Comparison of ENCODE assay signal across 25 cellular contexts in genomic region chr21:27292229-27292628, GRCh38.
A peak's percentile ranks its signal among the peaks of the same experiment; 100 is the strongest.
DNase-seq lines count a peak whose midpoint lies in the region; ATAC-seq and TF ChIP-seq lines count a peak whose summit lies in the region.
"Had no signal": no experiment of that assay in that cellular context is flagged by ENCODE, and none has a peak within 500 bp of the region (broad histone marks: within the 10 kb centered on the region; RNA-seq: fewer than 3 reads in every experiment).

No MANE protein-coding gene starts in this region.

- H3K27ac Mint-ChIP-seq in CD4-positive, alpha-beta T cell = no peak overlapping the region
- H3K27ac Mint-ChIP-seq: CD4-positive, alpha-beta memory T cell had no signal

- H4K20me1 ChIP-seq in IMR-90 (ENCODE audit: insufficient read depth, low read length) (no peaks in the 10 kb centered on the region), SK-N-SH (ENCODE audit: insufficient read depth) (no peaks in the 10 kb centered on the region)
- H4K20me1 ChIP-seq: BLaER1 treated with 17β-estradiol and CSF1 and Interleukin-3, amounts not matched to agents 10 nM and 100 nM had no signal

- no peak for TF ChIP-seq CTCF in IMR-90 (conservative IDR thresholded peaks at IDR 0.05; ENCODE audit: low read depth, low read length)
- no peak for TF ChIP-seq CTCF in SK-N-SH (IDR thresholded peaks at IDR 0.05)
- no peak for TF ChIP-seq CTCF in mucosa of descending colon (IDR thresholded peaks at IDR 0.05)
- TF ChIP-seq CTCF in CD4-positive, alpha-beta T cell (IDR thresholded peaks at IDR 0.05) = no peak
- no peak for TF ChIP-seq CTCF in adrenal gland (IDR thresholded peaks at IDR 0.05)

- H2AFZ ChIP-seq in ACC112 (ENCODE audit: low read length, unreplicated experiment) (peak overlapping the region; percentile 21), IMR-90 (replicated peaks; ENCODE audit: low read length, poor library complexity) (no peak overlapping the region), SK-N-SH (ENCODE audit: low read depth) (peak overlapping the region; percentile 33; the same call in 1 of the 2 replicates)

- no peak overlapping the region for H2AK9ac ChIP-seq in IMR-90 (replicated peaks; ENCODE audit: low read depth, low read length, poor library complexity)

- no peaks in the 10 kb centered on the region for H3K4me1 Mint-ChIP-seq in CD4-positive, alpha-beta T cell (ENCODE audit: low read depth)
- H3K4me1 Mint-ChIP-seq: CD4-positive, alpha-beta memory T cell had no signal

- POLR2A ChIA-PET in IMR-90 (lab: Charles Lee; ENCODE audit: unreplicated experiment) = no interaction called here
- POLR2A ChIA-PET in SK-N-SH (lab: Yijun Ruan, JAX) = no interaction called here
- POLR2A ChIA-PET in CD4-positive, alpha-beta T cell (lab: Charles Lee) = no interaction called here

- H3K4me3 Mint-ChIP-seq in CD4-positive, alpha-beta T cell = no peak overlapping the region
- H3K4me3 Mint-ChIP-seq: CD4-positive, alpha-beta memory T cell had no signal

- H4K8ac ChIP-seq in IMR-90 (ENCODE audit: low read depth in 2 of 2, low read length in 2 of 2) = no peak overlapping the region; a peak in 1 of 4 replicates

- H3K9me1 ChIP-seq in IMR-90 (ENCODE audit: insufficient read depth, low read length) = no peaks in the 10 kb centered on the region

- no peak overlapping the region for H3K23ac ChIP-seq in IMR-90 (ENCODE audit: low read depth, low read length)

- peak overlapping the region; percentile 42; the same call in 1 of the 2 replicates for H2BK120ac ChIP-seq in IMR-90 (ENCODE audit: low read depth, low read length)

- H3K79me1 ChIP-seq in IMR-90 (ENCODE audit: low read depth in 1 of 2, low read length in 2 of 2) = no peaks in the 10 kb centered on the region

- no peaks in the 10 kb centered on the region for H3K9me3 ChIP-seq in IMR-90 (ENCODE audit: control insufficient read depth, insufficient read depth, low read length)
- no peaks in the 10 kb centered on the region; the same call in 1 of the 2 replicates for H3K9me3 ChIP-seq in SK-N-SH
- H3K9me3 ChIP-seq in mucosa of descending colon = no peaks in the 10 kb centered on the region
- no peaks in the 10 kb centered on the region for H3K9me3 ChIP-seq in CD4-positive, alpha-beta T cell (ENCODE audit: control insufficient read depth, low read length)
- H3K9me3 ChIP-seq in adrenal gland (replicated peaks in 1 of 3) = no peaks in the 10 kb centered on the region
- H3K9me3 ChIP-seq: Peyer's patch had no signal

- no peaks in the 10 kb centered on the region for H3K27me3 Mint-ChIP-seq in CD4-positive, alpha-beta T cell
- H3K27me3 Mint-ChIP-seq: CD4-positive, alpha-beta memory T cell had no signal

- H3K4me2 ChIP-seq in IMR-90 (ENCODE audit: low read depth, low read length) = no peak overlapping the region
- H3K4me2 ChIP-seq in SK-N-SH = peak overlapping the region; percentile 0; the same call in 1 of the 2 replicates
- H3K4me2 ChIP-seq: BLaER1 treated with 17β-estradiol and CSF1 and Interleukin-3, amounts not matched to agents 10 nM and 100 nM had no signal

- H2BK5ac ChIP-seq in IMR-90 (ENCODE audit: low read depth, low read length, poor library complexity, severe bottlenecking) = no peak overlapping the region

- H3K79me2 ChIP-seq in ACC112 (ENCODE audit: control insufficient read depth, insufficient read depth, low read length, unreplicated experiment) = no peaks in the 10 kb centered on the region
- H3K79me2 ChIP-seq in SK-N-SH (ENCODE audit: insufficient read depth) = no peaks in the 10 kb centered on the region

- no peaks in the 10 kb centered on the region for H3K36me3 Mint-ChIP-seq in CD4-positive, alpha-beta T cell (ENCODE audit: low read depth)
- H3K36me3 Mint-ChIP-seq: CD4-positive, alpha-beta memory T cell had no signal

- H3K27me3 ChIP-seq in ACC112 (ENCODE audit: insufficient read depth, low read length) (no peaks in the 10 kb centered on the region), IMR-90 (ENCODE audit: control insufficient read depth, insufficient read depth, low read length) (no peaks in the 10 kb centered on the region), SK-N-SH (ENCODE audit: insufficient read depth) (no peaks in the 10 kb centered on the region), adrenal gland (no peaks in the 10 kb centered on the region)
- H3K27me3 ChIP-seq in CD4-positive, alpha-beta T cell (ENCODE audit: control insufficient read depth, insufficient read depth, low read length) = no peaks in the 10 kb centered on the region
- H3K27me3 ChIP-seq: BLaER1 treated with 17β-estradiol and CSF1 and Interleukin-3, amounts not matched to agents 10 nM and 100 nM; Peyer's patch had no signal

- no peak overlapping the region for H2BK20ac ChIP-seq in IMR-90 (ENCODE audit: low read depth, low read length)

- dilution Hi-C loops in IMR-90 (cut with HindIII; ENCODE audit: low sequenced_read_pairs, unreplicated experiment) = no loop called here

- DNase-seq in IMR-90 = no peak
- no peak for DNase-seq in SK-N-SH
- DNase-seq in mucosa of descending colon = no peak
- no peak for DNase-seq in NCI-H1417 treated with DMSO at 0.1 percent for 48 hours (lab: John Stamatoyannopoulos, UW)
- DNase-seq in stimulated activated CD4-positive, alpha-beta T cell treated with anti-CD3 and anti-CD28 coated beads, Interleukin-1b, Interleukin-23, amount 100 ng/mL, for 48 hours = no peak
- DNase-seq in CD4-positive, alpha-beta T cell = no peak
- no peak for DNase-seq in adrenal gland
- DNase-seq: AML-193; CD4-positive, alpha-beta memory T cell; COR-L47; DMS 273 treated with DMSO at 0.1 percent for 48 hours; DMS79; GF-D8; H7; KBM-7; MM.1S; NCI-H1694; NCI-H2029 treated with DMSO at 0.1 percent for 48 hours; NCI-H446 treated with DMSO at 0.1 percent for 48 hours; NCI-H526 treated with DMSO at 0.1 percent for 48 hours; Peyer's patch; SHP77 treated with DMSO at 0.1 percent for 48 hours had no signal

- BruUV-seq in IMR-90 (replicated peaks; lab: Mats Ljungman, UMichigan) = no TSS peak

- H3K4me1 ChIP-seq in ACC112 (ENCODE audit: control insufficient read depth, insufficient read depth, low read length, unreplicated experiment) = peaks cover 17% of the 10 kb centered on the region
- peaks cover 1% of the 10 kb centered on the region; the same call in 1 of the 2 replicates for H3K4me1 ChIP-seq in IMR-90 (ENCODE audit: control insufficient read depth, insufficient read depth, low read length)
- peaks cover 10 to 15% of the 10 kb centered on the region in 2 experiments; a peak in 2 of 4 replicates for H3K4me1 ChIP-seq in SK-N-SH (ENCODE audit: control insufficient read depth in 1 of 2, insufficient read depth in 2 of 2, low read depth in 1 of 2, low read length in 1 of 2)
- peaks cover 8% of the 10 kb centered on the region for H3K4me1 ChIP-seq in mucosa of descending colon (ENCODE audit: low read depth)
- peaks cover 0 to 2% of the 10 kb centered on the region in 2 donors for H3K4me1 ChIP-seq in adrenal gland (replicated peaks in 1 of 2)
- H3K4me1 ChIP-seq: BLaER1 treated with 17β-estradiol and CSF1 and Interleukin-3, amounts not matched to agents 10 nM and 100 nM; Peyer's patch had no signal

- intact Hi-C loops in IMR-90 (cut with micrococcal nuclease) = no loop called here
- intact Hi-C loops in mucosa of descending colon (cut with DNase I, micrococcal nuclease) = no loop called here
- intact Hi-C loops in CD4-positive, alpha-beta T cell (cut with DNase I, micrococcal nuclease) = no loop called here
- intact Hi-C loops in adrenal gland (cut with DNase I) = no loop called here

- TF ChIP-seq EP300 in SK-N-SH (IDR thresholded peaks at IDR 0.05; ENCODE audit: borderline replicate concordance in 1 of 2, low read depth in 1 of 2, low read length in 1 of 2) = peak; percentile 67 to 71; a peak in 3 of 4 replicates

- TF ChIP-seq POLR2A in IMR-90 (IDR thresholded peaks at IDR 0.05; ENCODE audit: low read depth, low read length) (no peak), adrenal gland (IDR thresholded peaks at IDR 0.05) (no peak)

- H3K9me3 Mint-ChIP-seq in CD4-positive, alpha-beta T cell = peaks cover 14% of the 10 kb centered on the region

- in situ Hi-C loops in IMR-90 (cut with MboI; ENCODE audit: low sequenced_read_pairs) = no loop called here

- no peak overlapping the region for H3K27ac ChIP-seq in ACC112 (ENCODE audit: low read depth, low read length)
- H3K27ac ChIP-seq in IMR-90 (ENCODE audit: insufficient read depth, low read length) = no peak overlapping the region
- H3K27ac ChIP-seq in SK-N-SH (ENCODE audit: low read depth in 2 of 2, low read length in 1 of 2) = peak overlapping the region; percentile 44 to 82
- H3K27ac ChIP-seq in CD4-positive, alpha-beta T cell (ENCODE audit: low read depth, low read length) = no peak overlapping the region
- no peak overlapping the region for H3K27ac ChIP-seq in adrenal gland
- H3K27ac ChIP-seq: BLaER1 treated with 17β-estradiol and CSF1 and Interleukin-3, amounts not matched to agents 10 nM and 100 nM; Peyer's patch; SK-N-MC had no signal

- peaks cover 14% of the 10 kb centered on the region for H3F3A ChIP-seq in SK-N-SH (replicated peaks; ENCODE audit: insufficient read depth)

- ATAC-seq in IMR-90 (ENCODE audit: low read depth) (no peak), mucosa of descending colon (peak; percentile 28)
- ATAC-seq in CD4-positive, alpha-beta T cell (ENCODE audit: poor library complexity) = no peak

- H3K36me3 ChIP-seq in ACC112 (ENCODE audit: insufficient read depth, low read length) = no peaks in the 10 kb centered on the region
- no peaks in the 10 kb centered on the region for H3K36me3 ChIP-seq in IMR-90 (ENCODE audit: control insufficient read depth, insufficient read depth, low read length)
- H3K36me3 ChIP-seq in SK-N-SH (replicated peaks in 1 of 2; ENCODE audit: control insufficient read depth in 1 of 2, insufficient read depth in 2 of 2, low read length in 1 of 2) = no peaks in the 10 kb centered on the region
- no peaks in the 10 kb centered on the region for H3K36me3 ChIP-seq in mucosa of descending colon (ENCODE audit: low read depth)
- no peaks in the 10 kb centered on the region for H3K36me3 ChIP-seq in adrenal gland (replicated peaks in 1 of 2)
- H3K36me3 ChIP-seq: BLaER1 treated with 17β-estradiol and CSF1 and Interleukin-3, amounts not matched to agents 10 nM and 100 nM; Peyer's patch had no signal

- TF ChIP-seq RAD21 in IMR-90 (IDR thresholded peaks at IDR 0.05; ENCODE audit: low read length) (no peak), SK-N-SH (IDR thresholded peaks at IDR 0.05; ENCODE audit: low read length) (no peak; the same call in 1 of the 2 replicates)

- peak overlapping the region; percentile 25; the same call in 1 of the 3 replicates for H2BK15ac ChIP-seq in IMR-90 (ENCODE audit: low read depth, low read length)

- no peak overlapping the region for H3K9ac ChIP-seq in IMR-90 (ENCODE audit: low read depth, low read length)
- H3K9ac ChIP-seq in SK-N-SH = no peak overlapping the region
- H3K9ac ChIP-seq: BLaER1 treated with 17β-estradiol and CSF1 and Interleukin-3, amounts not matched to agents 10 nM and 100 nM had no signal

- H3K9me2 ChIP-seq in SK-N-SH = no peaks in the 10 kb centered on the region

- H3K56ac ChIP-seq in IMR-90 (ENCODE audit: extremely low read depth, insufficient read depth, low read length) = no peak overlapping the region

- H3K4me3 ChIP-seq in ACC112 (ENCODE audit: low read depth, low read length) = no peak overlapping the region
- H3K4me3 ChIP-seq in IMR-90 (ENCODE audit: insufficient read depth, low read depth, low read length) = no peak overlapping the region
- no peak overlapping the region for H3K4me3 ChIP-seq in SK-N-SH (ENCODE audit: low read depth in 2 of 2, low read length in 1 of 2)
- H3K4me3 ChIP-seq in mucosa of descending colon = no peak overlapping the region
- no peak overlapping the region for H3K4me3 ChIP-seq in adrenal gland
- H3K4me3 ChIP-seq: BLaER1 treated with 17β-estradiol and CSF1 and Interleukin-3, amounts not matched to agents 10 nM and 100 nM; Peyer's patch; SK-N-MC had no signal

- no peak overlapping the region; the same call in 1 of the 2 replicates for H3K4ac ChIP-seq in IMR-90 (ENCODE audit: low read depth, low read length)

- no peak overlapping the region for H3K14ac ChIP-seq in IMR-90 (replicated peaks; ENCODE audit: low read depth, low read length)

- H4K91ac ChIP-seq in IMR-90 (ENCODE audit: insufficient read depth, low read depth, low read length) = no peak overlapping the region

- no peak overlapping the region for H4K5ac ChIP-seq in IMR-90 (ENCODE audit: low read depth, low read length)

- CTCF ChIA-PET in IMR-90 (lab: Yijun Ruan, JAX) = no interaction called here
- CTCF ChIA-PET in SK-N-SH (lab: Yijun Ruan, JAX) = interaction anchor here (0.9 kb wide), 1 partner anchor 67 kb away, joined by 3 read pairs; no protein-coding TSS in a partner anchor
- CTCF ChIA-PET in CD4-positive, alpha-beta T cell (lab: Charles Lee) = no interaction called here

- no peak overlapping the region for H3K18ac ChIP-seq in IMR-90 (ENCODE audit: low read depth, low read length)

- H2AK5ac ChIP-seq in IMR-90 (ENCODE audit: low read depth, low read length) = no peak overlapping the region

Comparison
In these comparisons a context has a peak if more than half of its experiments do, and no peak if none do; other contexts are left out.
1. H3K27ac ChIP-seq: peak in SK-N-SH (2 of 2); none in ACC112 (single experiment), IMR-90 (single experiment), CD4-positive, alpha-beta T cell (single experiment) and adrenal gland (0 of 5).